In the genomic region with DNA sequence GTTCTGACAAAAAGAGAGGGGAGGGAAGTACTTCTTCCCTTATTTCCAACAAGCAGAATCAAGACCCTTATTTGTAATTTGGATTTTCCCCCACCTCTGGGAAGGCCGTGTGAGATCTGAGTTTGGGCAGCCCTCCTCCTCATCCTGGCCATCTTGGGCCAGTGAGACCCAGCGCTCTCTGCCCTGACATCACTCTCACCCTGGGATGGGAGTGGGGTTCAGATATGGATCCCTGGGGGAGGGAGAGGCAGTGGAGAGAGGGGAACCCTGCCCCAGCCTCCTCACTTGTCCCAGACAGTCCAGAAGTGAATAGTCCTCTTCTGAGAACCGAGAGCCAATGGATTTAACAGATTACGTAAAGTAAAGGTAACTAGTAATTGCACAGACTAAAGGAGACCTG, we compare ENCODE assay signal across 19 cellular contexts.
DNase-seq lines count a peak whose midpoint lies in the region; ATAC-seq and TF ChIP-seq lines count a peak whose summit lies in the region.
"Had no signal": no experiment of that assay in that cellular context is flagged by ENCODE, and none has a peak within 500 bp of the region (broad histone marks: within the 10 kb centered on the region; RNA-seq: fewer than 3 reads in every experiment).

No MANE protein-coding gene starts in this region.

- CTCF ChIA-PET in activated CD4-positive, alpha-beta T cell treated with anti-CD3 and anti-CD28 coated beads for 36 hours (lab: Charles Lee): interaction anchor here (1.9 kb wide), 1 partner anchor 11 kb away, joined by 5 read pairs; no protein-coding TSS in a partner anchor

- H3K36me3 Mint-ChIP-seq in endodermal cell (ENCODE audit: low read depth) (no peaks in the 10 kb centered on the region), progenitor cell of endocrine pancreas (ENCODE audit: insufficient read depth) (no peaks in the 10 kb centered on the region)
- no peaks in the 10 kb centered on the region for H3K36me3 Mint-ChIP-seq in activated CD4-positive, alpha-beta T cell treated with anti-CD3 and anti-CD28 coated beads for 36 hours (ENCODE audit: low read depth)
- H3K36me3 Mint-ChIP-seq: CD8-positive, alpha-beta T cell had no signal

- no peak overlapping the region for H3K4me3 ChIP-seq in endodermal cell (ENCODE audit: low read length)
- H3K4me3 ChIP-seq in sigmoid colon: no peak overlapping the region
- H3K4me3 ChIP-seq: A549; BLaER1 treated with 17β-estradiol and CSF1 and Interleukin-3, amounts not matched to agents 10 nM and 100 nM had no signal

- no peak for TF ChIP-seq POLR2A in sigmoid colon (IDR thresholded peaks at IDR 0.05)

- no peak for TF ChIP-seq CTCF in VCaP (conservative IDR thresholded peaks at IDR 0.05)
- no peak for TF ChIP-seq CTCF in endodermal cell (conservative IDR thresholded peaks at IDR 0.05)
- no peak for TF ChIP-seq CTCF in sigmoid colon (IDR thresholded peaks at IDR 0.05)
- no peak for TF ChIP-seq CTCF in progenitor cell of endocrine pancreas (IDR thresholded peaks at IDR 0.05; ENCODE audit: unreplicated experiment)

- H3K27me3 ChIP-seq in endodermal cell (ENCODE audit: control insufficient read depth, insufficient read depth, low read length, poor library complexity, severe bottlenecking) (no peaks in the 10 kb centered on the region), sigmoid colon (no peaks in the 10 kb centered on the region)
- H3K27me3 ChIP-seq: BLaER1 treated with 17β-estradiol and CSF1 and Interleukin-3, amounts not matched to agents 10 nM and 100 nM had no signal

- no peak for TF ChIP-seq EP300 in sigmoid colon (IDR thresholded peaks at IDR 0.05)

- ATAC-seq in left lobe of liver: no peak
- no peak for ATAC-seq in activated CD4-positive, alpha-beta T cell treated with anti-CD3 and anti-CD28 coated beads for 36 hours
- no peak for ATAC-seq in HG02678 (IDR thresholded peaks at IDR 0.05; ENCODE audit: unreplicated experiment)
- ATAC-seq: A549; CD8-positive, alpha-beta T cell had no signal

- H3K36me3 ChIP-seq in endodermal cell (ENCODE audit: control insufficient read depth, insufficient read depth, low read length) (no peaks in the 10 kb centered on the region), sigmoid colon (peaks cover 0 to 61% (median 14%) of the 10 kb centered on the region in 4 donors)

- no peaks in the 10 kb centered on the region for H3K9me3 Mint-ChIP-seq in endodermal cell
- no peaks in the 10 kb centered on the region for H3K9me3 Mint-ChIP-seq in activated CD4-positive, alpha-beta T cell treated with anti-CD3 and anti-CD28 coated beads for 36 hours (ENCODE audit: low read depth)
- no peaks in the 10 kb centered on the region for H3K9me3 Mint-ChIP-seq in progenitor cell of endocrine pancreas (ENCODE audit: low read depth)
- H3K9me3 Mint-ChIP-seq: CD4-positive, alpha-beta T cell; CD8-positive, alpha-beta T cell had no signal

- H3K9me3 ChIP-seq in endodermal cell (ENCODE audit: control insufficient read depth, low read length): no peaks in the 10 kb centered on the region
- no peaks in the 10 kb centered on the region for H3K9me3 ChIP-seq in sigmoid colon
- H3K9me3 ChIP-seq: Caco-2 had no signal

- H3K27me3 Mint-ChIP-seq in endodermal cell (ENCODE audit: insufficient read depth) (no peaks in the 10 kb centered on the region), progenitor cell of endocrine pancreas (no peaks in the 10 kb centered on the region)
- peaks cover 4% of the 10 kb centered on the region for H3K27me3 Mint-ChIP-seq in activated CD4-positive, alpha-beta T cell treated with anti-CD3 and anti-CD28 coated beads for 36 hours

- H3K4me1 ChIP-seq in endodermal cell (ENCODE audit: control insufficient read depth, insufficient read depth, low read length) (no peaks in the 10 kb centered on the region), sigmoid colon (no peaks in the 10 kb centered on the region)
- H3K4me1 ChIP-seq: A549, Caco-2 had no signal

- peak; percentile 14 for DNase-seq in endodermal cell
- peak; percentile 7 for DNase-seq in left lobe of liver (ENCODE audit: low spot score)
- DNase-seq in sigmoid colon: peak; percentile 2
- DNase-seq in activated CD4-positive, alpha-beta T cell treated with anti-CD3 and anti-CD28 coated beads for 36 hours: no peak
- DNase-seq in progenitor cell of endocrine pancreas (ENCODE audit: low spot score, unreplicated experiment): no peak
- DNase-seq: AML-193; Caco-2; Calu3; CD8-positive, alpha-beta T cell; DMS79 treated with DMSO at 0.1 percent for 48 hours; GF-D8 had no signal

- intact Hi-C loops in sigmoid colon (cut with DNase I): no loop called here
- intact Hi-C loops in activated CD4-positive, alpha-beta T cell treated with anti-CD3 and anti-CD28 coated beads for 36 hours (cut with DNase I, micrococcal nuclease): no loop called here

- H3K4me1 Mint-ChIP-seq in endodermal cell: no peaks in the 10 kb centered on the region
- no peaks in the 10 kb centered on the region for H3K4me1 Mint-ChIP-seq in activated CD4-positive, alpha-beta T cell treated with anti-CD3 and anti-CD28 coated beads for 36 hours
- no peaks in the 10 kb centered on the region for H3K4me1 Mint-ChIP-seq in progenitor cell of endocrine pancreas (ENCODE audit: low read depth)
- H3K4me1 Mint-ChIP-seq: B cell had no signal

- no peak overlapping the region for H3K9ac ChIP-seq in endodermal cell (ENCODE audit: extremely low read depth, low read length, poor library complexity, severe bottlenecking)
- H3K9ac ChIP-seq: BLaER1 treated with 17β-estradiol and CSF1 and Interleukin-3, amounts not matched to agents 10 nM and 100 nM had no signal

- H3K4me3 Mint-ChIP-seq in endodermal cell (no peak overlapping the region), progenitor cell of endocrine pancreas (ENCODE audit: low read depth) (no peak overlapping the region)
- no peak overlapping the region for H3K4me3 Mint-ChIP-seq in activated CD4-positive, alpha-beta T cell treated with anti-CD3 and anti-CD28 coated beads for 36 hours
- H3K4me3 Mint-ChIP-seq: B cell; CD4-positive, alpha-beta T cell; CD8-positive, alpha-beta T cell had no signal

- H3K27ac Mint-ChIP-seq in endodermal cell: no peak overlapping the region
- no peak overlapping the region for H3K27ac Mint-ChIP-seq in activated CD4-positive, alpha-beta T cell treated with anti-CD3 and anti-CD28 coated beads for 36 hours
- H3K27ac Mint-ChIP-seq in progenitor cell of endocrine pancreas: no peak overlapping the region
- H3K27ac Mint-ChIP-seq: B cell; CD4-positive, alpha-beta T cell; CD8-positive, alpha-beta T cell had no signal

- POLR2A ChIA-PET in activated CD4-positive, alpha-beta T cell treated with anti-CD3 and anti-CD28 coated beads for 36 hours (lab: Charles Lee): no interaction called here

- H3K27ac ChIP-seq in VCaP (peak overlapping the region; percentile 51), endodermal cell (ENCODE audit: low read depth, low read length) (no peak overlapping the region), sigmoid colon (no peak overlapping the region)
- H3K27ac ChIP-seq: 22Rv1; A549; BLaER1 treated with 17β-estradiol and CSF1 and Interleukin-3, amounts not matched to agents 10 nM and 100 nM; C4-2B had no signal

- WGBS in endodermal cell (ENCODE audit: insufficient coverage in 1 of 2, insufficient read length in 1 of 2), 2 experiments: 80 to 87% methylated on average over 1 to 4 of the region's 4 CpGs
- 68 to 82% methylated on average over 4 of the region's 4 CpGs for WGBS in sigmoid colon, 2 donors

Comparison
In these comparisons a context has a peak if more than half of its experiments do, and no peak if none do; other contexts are left out.
1. DNase-seq: peak in endodermal cell (single experiment), left lobe of liver (single experiment) and sigmoid colon (single experiment); none in activated CD4-positive, alpha-beta T cell treated with anti-CD3 and anti-CD28 coated beads for 36 hours (single experiment) and progenitor cell of endocrine pancreas (single experiment).